23 cellular contexts compared by ENCODE assay signal in genomic region chr13:110807546-110807945, GRCh38.
"Had no signal": no experiment of that assay in that cellular context is flagged by ENCODE, and none has a peak within 500 bp of the region (broad histone marks: within the 10 kb centered on the region; RNA-seq: fewer than 3 reads in every experiment).

No MANE protein-coding gene starts in this region.

- H3K4me3 ChIP-seq: colonic mucosa, esophagus squamous epithelium, gastroesophageal sphincter, heart right ventricle, left lung, lower lobe of right lung had no signal

- H3K4me1 ChIP-seq: colonic mucosa had no signal

- DNase-seq: cerebellar nuclear complex; colonic mucosa; cortex of kidney; effector CD8-positive, alpha-beta T cell; effector memory CD8-positive, alpha-beta T cell; endodermal cell; erythroblast; esophagus squamous epithelium; foreskin fibroblast; foreskin melanocyte; heart right ventricle; hippocampal formation; islet precursor cell; kidney; kidney glomerular epithelial cell; left lung; left ventricle myocardium superior; lower lobe of right lung; midbrain had no signal

- ATAC-seq: effector memory CD8-positive, alpha-beta T cell; esophagus mucosa; gastroesophageal sphincter; heart right ventricle; left lung; left ventricle myocardium superior had no signal

- H3K9me3 Mint-ChIP-seq: dendritic cell treated with granulocyte-macrophage colony-stimulating factor and Interleukin-4, amounts not matched to agents 40 ng/mL and 50 ng/mL, for 4 days; effector memory CD8-positive, alpha-beta T cell; endodermal cell had no signal

- H3K9me3 ChIP-seq: colonic mucosa, esophagus squamous epithelium, gastroesophageal sphincter, heart right ventricle, left lung, lower lobe of right lung had no signal

- H3K4me3 Mint-ChIP-seq: dendritic cell treated with granulocyte-macrophage colony-stimulating factor and Interleukin-4, amounts not matched to agents 40 ng/mL and 50 ng/mL, for 4 days; effector memory CD8-positive, alpha-beta T cell; endodermal cell had no signal

- H3K36me3 ChIP-seq: colonic mucosa, esophagus squamous epithelium, gastroesophageal sphincter, heart right ventricle, left lung, lower lobe of right lung had no signal

- H3K27ac Mint-ChIP-seq: dendritic cell treated with granulocyte-macrophage colony-stimulating factor and Interleukin-4, amounts not matched to agents 40 ng/mL and 50 ng/mL, for 4 days; effector memory CD8-positive, alpha-beta T cell; endodermal cell had no signal

- H3K27ac ChIP-seq: colonic mucosa, epithelial cell of prostate, esophagus squamous epithelium, gastroesophageal sphincter, heart right ventricle, left lung, lower lobe of right lung had no signal
